ENCODE assay signal across 14 cellular contexts in genomic region chr17:44155488-44155887, GRCh38. TPM values are rescaled to one million over a fixed set of nuclear protein-coding genes. Genes with fewer than 3 reads are reported as not detected.
A peak's percentile ranks its signal among the peaks of the same experiment; 100 is the strongest.
DNase-seq lines count a peak whose midpoint lies in the region; ATAC-seq and TF ChIP-seq lines count a peak whose summit lies in the region.
"Had no signal": no experiment of that assay in that cellular context is flagged by ENCODE, and none has a peak within 500 bp of the region (broad histone marks: within the 10 kb centered on the region; RNA-seq: fewer than 3 reads in every experiment).

No MANE protein-coding gene starts in this region.

- H3K36me3 Mint-ChIP-seq in CD4-positive, alpha-beta T cell (ENCODE audit: low read depth): no peaks in the 10 kb centered on the region

- no peak for ATAC-seq in CD4-positive, alpha-beta T cell (ENCODE audit: poor library complexity)

- intact Hi-C loops in CD4-positive, alpha-beta T cell (cut with DNase I, micrococcal nuclease): no loop called here
- intact Hi-C loops in dorsolateral prefrontal cortex (cut with DNase I): no loop called here

- H3K27me3 ChIP-seq in WERI-Rb-1 (ENCODE audit: insufficient read depth, low read depth, severe bottlenecking) (no peaks in the 10 kb centered on the region), dorsolateral prefrontal cortex (no peaks in the 10 kb centered on the region)
- no peaks in the 10 kb centered on the region for H3K27me3 ChIP-seq in CD4-positive, alpha-beta T cell (ENCODE audit: control insufficient read depth, insufficient read depth, low read length)

- no peaks in the 10 kb centered on the region for H3K9me3 ChIP-seq in WERI-Rb-1 (ENCODE audit: severe bottlenecking)
- no peaks in the 10 kb centered on the region for H3K9me3 ChIP-seq in CD4-positive, alpha-beta T cell (ENCODE audit: control insufficient read depth, low read length)

- DNase-seq in NCI-H2107 treated with DMSO at 0.1 percent for 48 hours (lab: John Stamatoyannopoulos, UW; ENCODE audit: unreplicated experiment) (peak; percentile 35), NCI-H2107 (lab: John Stamatoyannopoulos, UW) (no peak), COLO668 (lab: John Stamatoyannopoulos, UW; ENCODE audit: unreplicated experiment) (peak; percentile 2), NCI-H2171 (lab: John Stamatoyannopoulos, UW) (peak; percentile 79), WERI-Rb-1 (peak; percentile 93), NCI-H2029 treated with DMSO at 0.1 percent for 48 hours (lab: John Stamatoyannopoulos, UW) (no peak), dorsolateral prefrontal cortex (no peak)
- no peak for DNase-seq in CD4-positive, alpha-beta T cell
- DNase-seq: GOT3, NCI-H1417 treated with DMSO at 0.1 percent for 48 hours, NCI-H774, SIG-M5 had no signal

- no peak overlapping the region for H3K4me3 Mint-ChIP-seq in CD4-positive, alpha-beta T cell
- H3K4me3 Mint-ChIP-seq: CD14-positive monocyte had no signal

- no peaks in the 10 kb centered on the region for H3K9me3 Mint-ChIP-seq in CD4-positive, alpha-beta T cell
- H3K9me3 Mint-ChIP-seq: CD14-positive monocyte had no signal

- no peak overlapping the region for H3K4me3 ChIP-seq in WERI-Rb-1 (ENCODE audit: low read depth, low read length)
- no peak overlapping the region for H3K4me3 ChIP-seq in dorsolateral prefrontal cortex

- H3K4me1 Mint-ChIP-seq in CD4-positive, alpha-beta T cell (ENCODE audit: low read depth): peaks cover 5% of the 10 kb centered on the region

- peaks cover 64% of the 10 kb centered on the region for H3K36me3 ChIP-seq in WERI-Rb-1

- TF ChIP-seq CTCF in WERI-Rb-1 (IDR thresholded peaks at IDR 0.05; ENCODE audit: low read depth, low read length): peak; percentile 37; the same call in 1 of the 2 replicates
- no peak for TF ChIP-seq CTCF in CD4-positive, alpha-beta T cell (IDR thresholded peaks at IDR 0.05)
- TF ChIP-seq CTCF in dorsolateral prefrontal cortex (IDR thresholded peaks at IDR 0.05 in 54 of 56, conservative IDR thresholded peaks at IDR 0.05 in 2 of 56; ENCODE audit: low read depth in 1 of 56, partially characterized antibody in 56 of 56): no peak

- H3K27ac Mint-ChIP-seq in CD4-positive, alpha-beta T cell: no peak overlapping the region

- POLR2A ChIA-PET in CD4-positive, alpha-beta T cell (lab: Charles Lee): no interaction called here

- CTCF ChIA-PET in CD4-positive, alpha-beta T cell (lab: Charles Lee): no interaction called here

- H3K27ac ChIP-seq in WERI-Rb-1 (peak overlapping the region; percentile 69), dorsolateral prefrontal cortex (no peak overlapping the region)
- H3K27ac ChIP-seq in CD4-positive, alpha-beta T cell (ENCODE audit: low read depth, low read length): no peak overlapping the region

- no peaks in the 10 kb centered on the region for H3K27me3 Mint-ChIP-seq in CD4-positive, alpha-beta T cell

RNA-seq across cellular contexts. Expression of gene HROB, which starts 13.8 kb away (rescaled TPM):
- 1 to 10 TPM; 1.6 TPM for total RNA-seq in CD4-positive, alpha-beta T cell
- 1 to 10 TPM in 35 of 120 experiments, under 1 TPM in 74, not detected in 11; 0.19 to 2.8 (median 0.78) TPM for total RNA-seq in dorsolateral prefrontal cortex

RNA-seq across cellular contexts. Expression of gene ASB16, which starts 15.0 kb away (rescaled TPM):
- under 1 TPM in 1 of 2 experiments, not detected in 1; 0.11 TPM for total RNA-seq in CD4-positive, alpha-beta T cell
- 1 to 10 TPM in 26 of 120 experiments, under 1 TPM in 78, not detected in 16; 0.23 to 3.2 (median 0.64) TPM for total RNA-seq in dorsolateral prefrontal cortex
- total RNA-seq: A172 had no signal

RNA-seq across cellular contexts. Expression of gene TMUB2, which starts 31.3 kb away (rescaled TPM):
- 10 to 100 TPM; 33.3 to 34.8 TPM for total RNA-seq in CD4-positive, alpha-beta T cell
- total RNA-seq in dorsolateral prefrontal cortex: 10 to 100 TPM; 25.4 to 51.8 (median 37.8) TPM

RNA-seq across cellular contexts. Expression of gene HDAC5, which starts 32.0 kb away (rescaled TPM):
- total RNA-seq in CD4-positive, alpha-beta T cell: 10 to 100 TPM; 92.0 to 92.5 TPM
- total RNA-seq in dorsolateral prefrontal cortex: 100 to 1,000 TPM in 88 of 120 experiments, 10 to 100 TPM in 32; 70.3 to 155 (median 110) TPM

RNA-seq across cellular contexts. Expression of gene ATXN7L3, which starts 44.2 kb away (rescaled TPM):
- total RNA-seq in CD4-positive, alpha-beta T cell: 10 to 100 TPM; 85.2 to 99.2 TPM
- total RNA-seq in dorsolateral prefrontal cortex: 100 to 1,000 TPM in 119 of 120 experiments, 10 to 100 TPM in 1; 95.4 to 294 (median 207) TPM

Comparison
In these comparisons a context has a peak if more than half of its experiments do, and no peak if none do; other contexts are left out.
1. DNase-seq: peak in NCI-H2107 treated with DMSO at 0.1 percent for 48 hours (single experiment), COLO668 (single experiment), NCI-H2171 (single experiment) and WERI-Rb-1 (single experiment); none in NCI-H2107 (single experiment), NCI-H2029 treated with DMSO at 0.1 percent for 48 hours (single experiment), CD4-positive, alpha-beta T cell (0 of 10) and dorsolateral prefrontal cortex (0 of 10).